In genomic region chr9:37650299-37650872, GRCh38 we compare ENCODE assay signal across 10 cellular contexts. TPM values are rescaled to one million over a fixed set of nuclear protein-coding genes. Genes with fewer than 3 reads are reported as not detected.
DNase-seq lines count a peak whose midpoint lies in the region; TF ChIP-seq lines count a peak whose summit lies in the region.
"Had no signal": no experiment of that assay in that cellular context is flagged by ENCODE, and none has a peak within 500 bp of the region (broad histone marks: within the 10 kb centered on the region; RNA-seq: fewer than 3 reads in every experiment).

No MANE protein-coding gene starts in this region.

- H3K27ac Mint-ChIP-seq in HFFc6: no peak overlapping the region
- no peak overlapping the region for H3K27ac Mint-ChIP-seq in MCF 10A (ENCODE audit: low read depth, unreplicated experiment)
- peak overlapping the region; percentile 29 for H3K27ac Mint-ChIP-seq in nephron progenitor cell

- CTCF ChIA-PET in A673 (lab: Charles Lee) (no interaction called here), MCF 10A (lab: Yijun Ruan, JAX) (interaction anchor here (0.6 to 2.1 kb wide), 2 partner anchors 48 to 98 kb away, joined by 3 to 5 read pairs; no protein-coding TSS in a partner anchor)

- no peaks in the 10 kb centered on the region for H3K9me3 ChIP-seq in A673 (ENCODE audit: low read depth, low read length, poor library complexity, severe bottlenecking)
- H3K9me3 ChIP-seq: SJSA1 had no signal

- peaks cover 4% of the 10 kb centered on the region for H3K4me1 ChIP-seq in A673 (ENCODE audit: insufficient read depth, low read length, poor library complexity, severe bottlenecking)

- H3K9me3 Mint-ChIP-seq in HFFc6: no peaks in the 10 kb centered on the region
- H3K9me3 Mint-ChIP-seq in MCF 10A (ENCODE audit: unreplicated experiment): no peaks in the 10 kb centered on the region
- H3K9me3 Mint-ChIP-seq in nephron progenitor cell: no peaks in the 10 kb centered on the region

- TF ChIP-seq CTCF in A673 (conservative IDR thresholded peaks at IDR 0.05; ENCODE audit: low read depth, low read length) (no peak), HFFc6 (IDR thresholded peaks at IDR 0.05) (no peak), MCF 10A (IDR thresholded peaks at IDR 0.05; ENCODE audit: unreplicated experiment) (no peak), nephron progenitor cell (IDR thresholded peaks at IDR 0.05) (no peak)

- H3K36me3 Mint-ChIP-seq in HFFc6 (ENCODE audit: low read depth) (no peaks in the 10 kb centered on the region), MCF 10A (ENCODE audit: insufficient read depth, unreplicated experiment) (peaks cover 7% of the 10 kb centered on the region), nephron progenitor cell (ENCODE audit: low read depth) (no peaks in the 10 kb centered on the region)

- no peaks in the 10 kb centered on the region for H3K36me3 ChIP-seq in A673 (ENCODE audit: insufficient read depth, low read length, poor library complexity, severe bottlenecking)
- H3K36me3 ChIP-seq: SJSA1 had no signal

- intact Hi-C loops in A673 (cut with micrococcal nuclease; ENCODE audit: unreplicated experiment) (loop anchor here (5.0 kb wide), 1 partner anchor 47 kb away; no protein-coding TSS in a partner anchor), MCF 10A (cut with micrococcal nuclease) (no loop called here)

- H3K27me3 Mint-ChIP-seq in HFFc6 (ENCODE audit: insufficient read depth) (peaks cover 45% of the 10 kb centered on the region), MCF 10A (ENCODE audit: insufficient read depth, unreplicated experiment) (peaks cover 93% of the 10 kb centered on the region), nephron progenitor cell (ENCODE audit: low read depth, poor library complexity) (peaks cover 94% of the 10 kb centered on the region)

- peak overlapping the region; percentile 52 for H3K4me3 ChIP-seq in A673 (ENCODE audit: low read depth, low read length, poor library complexity, severe bottlenecking)

- no peak for DNase-seq in A673 (ENCODE audit: low spot score)
- DNase-seq in HFFc6: no peak
- DNase-seq in MCF 10A (ENCODE audit: unreplicated experiment): no peak
- DNase-seq in nephron progenitor cell: peak; percentile 83
- no peak for DNase-seq in NCI-H226
- no peak for DNase-seq in GM19240 (ENCODE audit: insufficient read length, low spot score)
- DNase-seq in GM19238 (ENCODE audit: insufficient read length, low spot score): no peak
- no peak for DNase-seq in DMS153 treated with DMSO at 0.1 percent for 48 hours (lab: John Stamatoyannopoulos, UW; ENCODE audit: unreplicated experiment)

- H3K27ac ChIP-seq in A673 (ENCODE audit: low read depth, low read length, poor library complexity, severe bottlenecking): no peak overlapping the region
- H3K27ac ChIP-seq: SJSA1 had no signal

- peaks cover 76% of the 10 kb centered on the region for H3K27me3 ChIP-seq in A673 (replicated peaks; ENCODE audit: insufficient read depth, low read depth, low read length, poor library complexity)

- H3K4me3 Mint-ChIP-seq in HFFc6 (peak overlapping the region; percentile 69), MCF 10A (ENCODE audit: unreplicated experiment) (peak overlapping the region; percentile 66), nephron progenitor cell (peak overlapping the region; percentile 80)

- BruUV-seq in A673 (replicated peaks; lab: Mats Ljungman, UMichigan): no TSS peak
- no TSS peak for BruUV-seq in MCF 10A (replicated peaks; lab: Mats Ljungman, UMichigan)

- POLR2A ChIA-PET in A673 (lab: Charles Lee; ENCODE audit: low non-redundant PET): no interaction called here
- POLR2A ChIA-PET in MCF 10A (lab: Yijun Ruan, JAX): interaction anchor here (1.5 kb wide), 1 partner anchor 58 kb away, joined by 3 read pairs; the partner anchor contains the start of gene TOMM5

- H3K4me1 Mint-ChIP-seq in HFFc6 (ENCODE audit: low read depth) (0 out of 2 replicates have a peak, but pooled peaks cover 4% of the 10 kb centered on the region), MCF 10A (ENCODE audit: insufficient read depth, unreplicated experiment) (no peaks in the 10 kb centered on the region), nephron progenitor cell (peaks cover 4% of the 10 kb centered on the region)

RNA-seq across cellular contexts. Expression of gene FRMPD1, which starts 0.4 kb away (rescaled TPM):
- total RNA-seq in A673 (2021): not detected in 2 replicates
- total RNA-seq in HFFc6 (2021; fragmentation: NEBNext Ultra II Directional; extraction: Animal tissue kit (Norgen Biotek cat#: 25700)): not detected
- not detected in 2 replicates for total RNA-seq in MCF 10A (2022)
- total RNA-seq: bronchial epithelial cell, SJSA1 had no signal

RNA-seq across cellular contexts. Expression of gene TOMM5, which starts 58.0 kb away (rescaled TPM):
- 213 and 247 TPM in 2 replicates for total RNA-seq in A673 (2021)
- 100 to 1,000 TPM; 140 to 166 (median 148) TPM for total RNA-seq in HFFc6 (2021; fragmentation: NEBNext Ultra II Directional; extraction: Animal tissue kit (Norgen Biotek cat#: 25700))
- 151 and 164 TPM in 2 replicates for total RNA-seq in MCF 10A (2022)
